In the genomic region with DNA sequence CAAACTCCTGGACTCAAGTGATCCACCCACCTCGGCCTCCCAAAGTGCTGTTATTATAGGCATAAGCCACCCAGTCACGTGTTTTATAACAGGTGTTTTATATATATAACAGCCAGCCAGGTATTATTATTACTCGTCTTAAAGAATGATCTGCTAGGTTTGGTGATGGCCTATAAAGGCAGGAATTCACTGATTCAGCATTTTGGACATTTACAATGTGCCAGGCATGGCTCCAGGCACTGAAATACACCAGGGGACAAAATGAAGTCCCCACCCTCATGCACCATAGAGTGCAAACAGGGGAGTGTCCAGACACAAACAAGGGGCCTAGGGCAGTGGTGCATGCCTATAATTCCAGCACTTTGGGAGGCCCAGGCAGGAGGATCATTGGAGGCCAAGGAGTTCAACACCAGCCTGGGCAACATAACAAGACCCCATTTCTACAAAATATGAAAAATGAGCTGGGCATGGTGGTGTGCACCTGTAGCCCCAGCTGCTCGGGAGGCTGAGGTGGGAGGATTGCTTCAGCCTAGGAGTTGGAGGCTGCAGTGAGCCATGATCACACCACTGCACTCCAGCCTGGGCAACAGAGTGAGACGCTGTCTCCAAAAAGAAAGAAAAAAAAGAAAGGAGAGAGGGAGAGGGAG, we compare ENCODE assay signal across 1 cellular context.
TF ChIP-seq lines count a peak whose summit lies in the region.

No MANE protein-coding gene starts in this region.

TF ChIP-seq in HEK293, 187 proteins besides CTCF, POLR2A, EP300 and RAD21:
- TF ChIP-seq ZNF155 (tag by site-specific recombination; IDR thresholded peaks at IDR 0.05) (0 out of 2 replicates have a peak, but pooled peaks have one; percentile 14), ZNF121 (tag by site-specific recombination; IDR thresholded peaks at IDR 0.05) (peak; percentile 72)
